Comparison of ENCODE assay signal across 8 cellular contexts in the genomic region with DNA sequence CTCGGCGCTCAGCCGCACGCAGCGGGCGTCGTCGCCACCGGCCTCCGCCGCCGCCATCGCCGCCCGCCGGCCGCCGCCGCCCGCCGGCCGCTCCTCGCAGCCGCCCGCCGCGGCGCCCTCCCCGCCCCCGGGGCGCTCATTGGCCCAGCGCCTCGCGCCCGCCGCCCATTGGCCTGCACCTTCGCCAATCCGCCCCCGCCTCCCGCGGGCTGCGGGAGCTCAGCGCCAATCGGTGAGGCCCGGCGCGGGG. TPM values are rescaled to one million over a fixed set of nuclear protein-coding genes. Genes with fewer than 3 reads are reported as not detected.
DNase-seq lines count a peak whose midpoint lies in the region; ATAC-seq and TF ChIP-seq lines count a peak whose summit lies in the region.

A gene with protein sequence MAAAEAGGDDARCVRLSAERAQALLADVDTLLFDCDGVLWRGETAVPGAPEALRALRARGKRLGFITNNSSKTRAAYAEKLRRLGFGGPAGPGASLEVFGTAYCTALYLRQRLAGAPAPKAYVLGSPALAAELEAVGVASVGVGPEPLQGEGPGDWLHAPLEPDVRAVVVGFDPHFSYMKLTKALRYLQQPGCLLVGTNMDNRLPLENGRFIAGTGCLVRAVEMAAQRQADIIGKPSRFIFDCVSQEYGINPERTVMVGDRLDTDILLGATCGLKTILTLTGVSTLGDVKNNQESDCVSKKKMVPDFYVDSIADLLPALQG (minus strand): TSS at position 120 of the 250 bp plus-strand sequence. CDS start 63 bp downstream, at position 57.

- H4K20me1 ChIP-seq in osteoblast (ENCODE audit: insufficient read depth, low read length): no peaks in the 10 kb centered on the region

- H3K27ac ChIP-seq in osteoblast (ENCODE audit: low read depth, low read length): peak within 1 kb of the TSS; percentile 88

- peak within 1 kb of the TSS; percentile 68 for H3K4me3 ChIP-seq in GM12865 (ENCODE audit: low read depth, low read length)
- peak within 1 kb of the TSS; percentile 80 for H3K4me3 ChIP-seq in fibroblast of the aortic adventitia (ENCODE audit: low read depth, low read length)
- H3K4me3 ChIP-seq in osteoblast (ENCODE audit: insufficient read depth, low read length): peak within 1 kb of the TSS; percentile 81

- peaks cover 17% of the 10 kb centered on the region for H3K4me1 ChIP-seq in osteoblast (ENCODE audit: insufficient read depth, low read length)

- H3K27me3 ChIP-seq in osteoblast (ENCODE audit: insufficient read depth, low read length): no peaks in the 10 kb centered on the region

- H3K79me2 ChIP-seq in osteoblast (ENCODE audit: insufficient read depth, low read length): peaks cover 28% of the 10 kb centered on the region

- peaks cover 4% of the 10 kb centered on the region for H3K36me3 ChIP-seq in osteoblast (ENCODE audit: insufficient read depth, low read length)

- TF ChIP-seq CTCF in GM12865 (IDR thresholded peaks at IDR 0.05; ENCODE audit: insufficient read depth, low read depth, low read length, missing control alignments): no peak
- no peak for TF ChIP-seq CTCF in fibroblast of the aortic adventitia (IDR thresholded peaks at IDR 0.05; ENCODE audit: insufficient read depth, low read length)
- no peak for TF ChIP-seq CTCF in osteoblast (IDR thresholded peaks at IDR 0.05; ENCODE audit: extremely low read depth, low read depth, low read length)

- DNase-seq in GM12865 (ENCODE audit: low read depth) (no peak), fibroblast of the aortic adventitia (ENCODE audit: low read depth) (no peak), osteoblast (ENCODE audit: insufficient read length, low spot score, missing footprints) (no peak), NCI-H2107 treated with DMSO at 0.1 percent for 48 hours (lab: John Stamatoyannopoulos, UW; ENCODE audit: unreplicated experiment) (no peak), iPS-NIHi11 (ENCODE audit: low spot score) (no peak), kidney tubule cell (ENCODE audit: low spot score) (no peak)

- H2AFZ ChIP-seq in osteoblast (ENCODE audit: low read length): peak within 1 kb of the TSS; percentile 95

- peak within 1 kb of the TSS; percentile 100 for H3K4me2 ChIP-seq in osteoblast (ENCODE audit: insufficient read depth, low read length)

- peak; percentile 87 for ATAC-seq in HG02678 (IDR thresholded peaks at IDR 0.05; ENCODE audit: unreplicated experiment)
- peak; percentile 78; the same call in 2 of the 3 replicates for ATAC-seq in SK-N-SH treated with all-trans-retinoic acid at 6 μM for 48 hours

- H3K9me3 ChIP-seq in osteoblast (ENCODE audit: low read depth, low read length): no peaks in the 10 kb centered on the region

TF ChIP-seq in SK-N-SH treated with all-trans-retinoic acid at 6 μM for 48 hours, 23 proteins besides CTCF, POLR2A, EP300 and RAD21:
- TF ChIP-seq ESRRG (CRISPR knock-in tag; IDR thresholded peaks at IDR 0.05): no peak
- TF ChIP-seq ZFP30 (CRISPR knock-in tag; IDR thresholded peaks at IDR 0.05): peak; percentile 80; the same call in 1 of the 2 replicates
- TF ChIP-seq TOX (CRISPR knock-in tag; IDR thresholded peaks at IDR 0.05; ENCODE audit: borderline replicate concordance): no peak
- TF ChIP-seq, protein P1, sequence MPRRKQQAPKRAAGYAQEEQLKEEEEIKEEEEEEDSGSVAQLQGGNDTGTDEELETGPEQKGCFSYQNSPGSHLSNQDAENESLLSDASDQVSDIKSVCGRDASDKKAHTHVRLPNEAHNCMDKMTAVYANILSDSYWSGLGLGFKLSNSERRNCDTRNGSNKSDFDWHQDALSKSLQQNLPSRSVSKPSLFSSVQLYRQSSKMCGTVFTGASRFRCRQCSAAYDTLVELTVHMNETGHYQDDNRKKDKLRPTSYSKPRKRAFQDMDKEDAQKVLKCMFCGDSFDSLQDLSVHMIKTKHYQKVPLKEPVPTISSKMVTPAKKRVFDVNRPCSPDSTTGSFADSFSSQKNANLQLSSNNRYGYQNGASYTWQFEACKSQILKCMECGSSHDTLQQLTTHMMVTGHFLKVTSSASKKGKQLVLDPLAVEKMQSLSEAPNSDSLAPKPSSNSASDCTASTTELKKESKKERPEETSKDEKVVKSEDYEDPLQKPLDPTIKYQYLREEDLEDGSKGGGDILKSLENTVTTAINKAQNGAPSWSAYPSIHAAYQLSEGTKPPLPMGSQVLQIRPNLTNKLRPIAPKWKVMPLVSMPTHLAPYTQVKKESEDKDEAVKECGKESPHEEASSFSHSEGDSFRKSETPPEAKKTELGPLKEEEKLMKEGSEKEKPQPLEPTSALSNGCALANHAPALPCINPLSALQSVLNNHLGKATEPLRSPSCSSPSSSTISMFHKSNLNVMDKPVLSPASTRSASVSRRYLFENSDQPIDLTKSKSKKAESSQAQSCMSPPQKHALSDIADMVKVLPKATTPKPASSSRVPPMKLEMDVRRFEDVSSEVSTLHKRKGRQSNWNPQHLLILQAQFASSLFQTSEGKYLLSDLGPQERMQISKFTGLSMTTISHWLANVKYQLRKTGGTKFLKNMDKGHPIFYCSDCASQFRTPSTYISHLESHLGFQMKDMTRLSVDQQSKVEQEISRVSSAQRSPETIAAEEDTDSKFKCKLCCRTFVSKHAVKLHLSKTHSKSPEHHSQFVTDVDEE (CRISPR knock-in tag; IDR thresholded peaks at IDR 0.05): peak; percentile 100
- TF ChIP-seq SNAI2 (CRISPR knock-in tag; IDR thresholded peaks at IDR 0.05): peak; percentile 99
- no peak; the same call in none of the 2 replicates for TF ChIP-seq ZNF70 (CRISPR knock-in tag; IDR thresholded peaks at IDR 0.05)
- TF ChIP-seq OSR1 (CRISPR knock-in tag; IDR thresholded peaks at IDR 0.05): 0 out of 2 replicates have a peak, but pooled peaks have one; percentile 59
- TF ChIP-seq BACH2 (CRISPR knock-in tag; IDR thresholded peaks at IDR 0.05; ENCODE audit: borderline replicate concordance): peak; percentile 98
- peak; percentile 99 for TF ChIP-seq CSDC2 (CRISPR knock-in tag; IDR thresholded peaks at IDR 0.05)
- TF ChIP-seq PPARA (CRISPR knock-in tag; IDR thresholded peaks at IDR 0.05; ENCODE audit: borderline replicate concordance): peak; percentile 99; the same call in 1 of the 2 replicates
- TF ChIP-seq ZNF565 (CRISPR knock-in tag; conservative IDR thresholded peaks at IDR 0.05; ENCODE audit: low read depth): peak; percentile 98
- TF ChIP-seq ZFP3 (CRISPR knock-in tag; IDR thresholded peaks at IDR 0.05): peak; percentile 85
- 0 out of 2 replicates have a peak, but pooled peaks have one; percentile 33 for TF ChIP-seq GLIS3 (CRISPR knock-in tag; IDR thresholded peaks at IDR 0.05)
- TF ChIP-seq ARNTL (CRISPR knock-in tag; IDR thresholded peaks at IDR 0.05; ENCODE audit: borderline replicate concordance, low read depth): peak; percentile 94; the same call in 1 of the 2 replicates

RNA-seq across cellular contexts. Expression of the gene that starts here (rescaled TPM):
- total RNA-seq in fibroblast of the aortic adventitia (ENCODE audit: low replicate concordance) (7.6 and 11.3 TPM in 2 replicates), osteoblast (14.1 and 14.4 TPM in 2 replicates)
